Comparison of ENCODE assay signal across 28 cellular contexts in the genomic region with DNA sequence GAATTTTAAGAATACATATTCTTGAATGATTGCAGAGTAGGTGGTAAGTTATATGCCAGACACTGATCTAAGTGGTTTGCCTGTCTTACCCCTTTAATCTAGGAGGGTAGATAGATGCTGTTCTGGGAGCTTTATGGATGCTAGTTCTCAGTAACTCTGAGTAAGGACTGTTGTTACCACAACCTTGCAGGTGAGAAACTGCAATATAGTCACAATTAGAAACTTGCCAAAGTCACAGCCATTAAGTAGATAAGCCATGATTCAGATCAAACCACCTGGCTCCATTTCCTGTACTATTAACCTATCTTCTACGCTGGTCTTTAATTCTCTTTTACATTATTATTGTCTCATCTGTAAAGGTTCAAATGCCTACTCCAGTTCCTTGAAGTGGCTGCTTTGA. TPM values are rescaled to one million over a fixed set of nuclear protein-coding genes. Genes with fewer than 3 reads are reported as not detected.
A peak's percentile ranks its signal among the peaks of the same experiment; 100 is the strongest.
DNase-seq lines count a peak whose midpoint lies in the region; ATAC-seq, FAIRE-seq and TF ChIP-seq lines count a peak whose summit lies in the region.
"Had no signal": no experiment of that assay in that cellular context is flagged by ENCODE, and none has a peak within 500 bp of the region (broad histone marks: within the 10 kb centered on the region; RNA-seq: fewer than 3 reads in every experiment).

No MANE protein-coding gene starts in this region.

- no TSS peak for BruUV-seq in OCI-LY7 (replicated peaks; lab: Mats Ljungman, UMichigan)

- no peak overlapping the region for H3K4me3 ChIP-seq in MM.1S (ENCODE audit: low read length)
- no peak overlapping the region for H3K4me3 ChIP-seq in OCI-LY7 (ENCODE audit: low read depth, low read length, poor library complexity, severe bottlenecking)
- H3K4me3 ChIP-seq: A549; BLaER1 treated with 17β-estradiol and CSF1 and Interleukin-3, amounts not matched to agents 10 nM and 100 nM; GM23338; PC-9; SJCRH30 had no signal

- FAIRE-seq in HTR-8/SVneo (lab: Jason Lieb, UNC), result peak; percentile 4
- FAIRE-seq: A549, G401.6 had no signal

- TF ChIP-seq CTCF in MM.1S (IDR thresholded peaks at IDR 0.05; ENCODE audit: low read length) (no peak), OCI-LY7 (conservative IDR thresholded peaks at IDR 0.05; ENCODE audit: low read length) (no peak)

- no peaks in the 10 kb centered on the region for H4K20me1 ChIP-seq in MM.1S (ENCODE audit: insufficient read depth, low read length)
- H4K20me1 ChIP-seq in OCI-LY7 (ENCODE audit: insufficient read depth, low read length), result peaks cover 9% of the 10 kb centered on the region; the same call in 1 of the 2 replicates

- no peak overlapping the region for H3K4me3 Mint-ChIP-seq in activated T-cell treated with anti-CD3 and anti-CD28 coated beads, Interleukin-2, amount 50 U/mL, for 4 hours
- no peak overlapping the region for H3K4me3 Mint-ChIP-seq in stimulated activated naive CD8-positive, alpha-beta T cell treated with anti-CD3 and anti-CD28 coated beads, Interleukin-15, amount 100 ng/mL, for 72 hours
- H3K4me3 Mint-ChIP-seq: CD4-positive, alpha-beta memory T cell; GM23338; H9 had no signal

- H2AFZ ChIP-seq in MM.1S (ENCODE audit: low read length) (no peak overlapping the region), OCI-LY7 (ENCODE audit: low read length) (no peak overlapping the region)
- H2AFZ ChIP-seq: GM23338, PC-9 had no signal

- H3K79me2 ChIP-seq in MM.1S (ENCODE audit: low read length) (peaks cover 91% of the 10 kb centered on the region), OCI-LY7 (ENCODE audit: insufficient read depth, low read depth, low read length) (peaks cover 66% of the 10 kb centered on the region)

- H3K4me1 ChIP-seq in MM.1S (ENCODE audit: low read length), result peaks cover 4% of the 10 kb centered on the region; the same call in 1 of the 2 replicates
- peaks cover 13% of the 10 kb centered on the region for H3K4me1 ChIP-seq in OCI-LY7 (ENCODE audit: insufficient read depth, low read length, poor library complexity, severe bottlenecking)
- H3K4me1 ChIP-seq: SJCRH30 had no signal

- H3K9ac ChIP-seq in MM.1S (ENCODE audit: low read length), result no peak overlapping the region
- H3K9ac ChIP-seq: BLaER1 treated with 17β-estradiol and CSF1 and Interleukin-3, amounts not matched to agents 10 nM and 100 nM had no signal

- H3K9me2 ChIP-seq in MM.1S (replicated peaks; ENCODE audit: insufficient read depth, low read length) (no peaks in the 10 kb centered on the region), OCI-LY7 (ENCODE audit: insufficient read depth, low read length) (no peaks in the 10 kb centered on the region)

- intact Hi-C loops in OCI-LY7 (cut with micrococcal nuclease; ENCODE audit: unreplicated experiment), result no loop called here

- no peaks in the 10 kb centered on the region; the same call in 1 of the 2 replicates for H3F3A ChIP-seq in MM.1S (ENCODE audit: insufficient read depth, low read length)

- H3K27ac ChIP-seq in MM.1S (ENCODE audit: low read length) (no peak overlapping the region), OCI-LY7 (ENCODE audit: low read depth, low read length, poor library complexity, severe bottlenecking) (no peak overlapping the region)
- H3K27ac ChIP-seq: A549; BLaER1 treated with 17β-estradiol and CSF1 and Interleukin-3, amounts not matched to agents 10 nM and 100 nM; PC-9; SJCRH30 had no signal

- H3K27me3 ChIP-seq in MM.1S (replicated peaks; ENCODE audit: insufficient read depth, low read length), result no peaks in the 10 kb centered on the region
- H3K27me3 ChIP-seq: BLaER1 treated with 17β-estradiol and CSF1 and Interleukin-3, amounts not matched to agents 10 nM and 100 nM; SJCRH30 had no signal

- ATAC-seq in activated T-cell treated with anti-CD3 and anti-CD28 coated beads, Interleukin-2, amount 50 U/mL, for 4 hours, result peak; percentile 69 to 78
- ATAC-seq in stimulated activated naive CD8-positive, alpha-beta T cell treated with anti-CD3 and anti-CD28 coated beads, Interleukin-15, amount 100 ng/mL, for 72 hours, result peak; percentile 83
- ATAC-seq in HG03095 (IDR thresholded peaks at IDR 0.05; ENCODE audit: unreplicated experiment), result no peak
- ATAC-seq: A549, GM23338, Right ventricle myocardium inferior, SK-N-SH treated with all-trans-retinoic acid at 6 μM for 48 hours had no signal

- no peaks in the 10 kb centered on the region for H3K36me3 ChIP-seq in MM.1S (replicated peaks; ENCODE audit: insufficient read depth, low read length)
- H3K36me3 ChIP-seq in OCI-LY7 (ENCODE audit: insufficient read depth, low read length), result no peaks in the 10 kb centered on the region
- H3K36me3 ChIP-seq: BLaER1 treated with 17β-estradiol and CSF1 and Interleukin-3, amounts not matched to agents 10 nM and 100 nM; SJCRH30 had no signal

- peak overlapping the region in 1 of 2 donors; percentile 19 for H3K27ac Mint-ChIP-seq in stimulated activated naive CD8-positive, alpha-beta T cell treated with anti-CD3 and anti-CD28 coated beads, Interleukin-15, amount 100 ng/mL, for 72 hours
- H3K27ac Mint-ChIP-seq: CD4-positive, alpha-beta memory T cell; GM23338; H9 had no signal

- CTCF ChIA-PET in OCI-LY7 (lab: Charles Lee; ENCODE audit: unreplicated experiment), result no interaction called here

- peaks cover 2% of the 10 kb centered on the region for H3K36me3 Mint-ChIP-seq in activated T-cell treated with anti-CD3 and anti-CD28 coated beads, Interleukin-2, amount 50 U/mL, for 4 hours (ENCODE audit: insufficient read depth)
- H3K36me3 Mint-ChIP-seq: CD4-positive, alpha-beta memory T cell had no signal

- H3K9me3 ChIP-seq in MM.1S (replicated peaks; ENCODE audit: insufficient read depth, low read length) (no peaks in the 10 kb centered on the region), OCI-LY7 (ENCODE audit: low read length) (0 out of 2 replicates have a peak, but pooled peaks cover 3% of the 10 kb centered on the region)
- H3K9me3 ChIP-seq: A549; BLaER1 treated with 17β-estradiol and CSF1 and Interleukin-3, amounts not matched to agents 10 nM and 100 nM; SJCRH30 had no signal

- H3K27me3 Mint-ChIP-seq in activated T-cell treated with anti-CD3 and anti-CD28 coated beads, Interleukin-2, amount 50 U/mL, for 4 hours (ENCODE audit: low read depth), result no peaks in the 10 kb centered on the region
- no peaks in the 10 kb centered on the region for H3K27me3 Mint-ChIP-seq in stimulated activated naive CD8-positive, alpha-beta T cell treated with anti-CD3 and anti-CD28 coated beads, Interleukin-15, amount 100 ng/mL, for 72 hours
- H3K27me3 Mint-ChIP-seq: CD4-positive, alpha-beta memory T cell had no signal

- no peaks in the 10 kb centered on the region for H3K9me3 Mint-ChIP-seq in activated T-cell treated with anti-CD3 and anti-CD28 coated beads, Interleukin-2, amount 50 U/mL, for 4 hours
- H3K9me3 Mint-ChIP-seq in stimulated activated naive CD8-positive, alpha-beta T cell treated with anti-CD3 and anti-CD28 coated beads, Interleukin-15, amount 100 ng/mL, for 72 hours, result no peaks in the 10 kb centered on the region
- H3K9me3 Mint-ChIP-seq: GM23338, H9 had no signal

- H3K4me2 ChIP-seq in MM.1S (ENCODE audit: low read depth, low read length) (no peak overlapping the region), OCI-LY7 (ENCODE audit: low read length) (no peak overlapping the region)
- H3K4me2 ChIP-seq: A549; BLaER1 treated with 17β-estradiol and CSF1 and Interleukin-3, amounts not matched to agents 10 nM and 100 nM; GM23338; PC-9 had no signal

- peaks cover 13% of the 10 kb centered on the region for H3K4me1 Mint-ChIP-seq in activated T-cell treated with anti-CD3 and anti-CD28 coated beads, Interleukin-2, amount 50 U/mL, for 4 hours (ENCODE audit: low read depth)
- H3K4me1 Mint-ChIP-seq in stimulated activated naive CD8-positive, alpha-beta T cell treated with anti-CD3 and anti-CD28 coated beads, Interleukin-15, amount 100 ng/mL, for 72 hours, result peaks cover 44% of the 10 kb centered on the region
- H3K4me1 Mint-ChIP-seq: CD4-positive, alpha-beta memory T cell had no signal

- POLR2A ChIA-PET in OCI-LY7 (lab: Charles Lee), result interaction anchor here (0.7 to 1.1 kb wide), 2 partner anchors 22 to 44 kb away, joined by 3 to 7 read pairs; no protein-coding TSS in a partner anchor

- DNase-seq in activated T-cell treated with anti-CD3 and anti-CD28 coated beads, Interleukin-2, amount 50 U/mL, for 4 hours, result no peak
- DNase-seq in activated T-cell treated with anti-CD3 and anti-CD28 coated beads for 4 hours, result no peak
- no peak for DNase-seq in HTR-8/SVneo (ENCODE audit: insufficient read length, low spot score)
- peak; percentile 13 for DNase-seq in MM.1S
- no peak for DNase-seq in stimulated activated naive CD8-positive, alpha-beta T cell treated with anti-CD3 and anti-CD28 coated beads, Interleukin-15, amount 100 ng/mL, for 72 hours
- DNase-seq in OCI-LY7 (ENCODE audit: low spot score), result no peak
- DNase-seq: AML-193; CD4-positive, alpha-beta memory T cell; COR-L47; DMS53; H9; Kasumi-1; NCI-H1105 treated with DMSO at 0.1 percent for 48 hours; NCI-H146; NCI-H1930; NCI-H2107; NCI-H524; NCI-H748 treated with DMSO at 0.1 percent for 48 hours; NK-92 treated with Interleukin-12 subunit alpha and Interleukin-12 subunit beta, amount 100 ng/mL, for 24 hours; PC-9; SJCRH30 had no signal

RNA-seq across cellular contexts. Expression of a gene that starts 46.8 kb away (rescaled TPM):
- total RNA-seq in activated T-cell treated with anti-CD3 and anti-CD28 coated beads, Interleukin-2, amount 50 U/mL, for 4 hours, result 10 to 100 TPM in 2 of 3 donors, 1 to 10 TPM in 1; 8.7 to 11.5 (median 10.4) TPM
- total RNA-seq in OCI-LY7 (2014; rRNA removed; shearing (Covaris generic)), result 41.1 and 63.2 TPM in 2 replicates
- total RNA-seq in OCI-LY7 (2022), result 48.8 and 58.0 TPM in 2 replicates
